Comparison of ENCODE assay signal across 1 cellular context in the genomic region with DNA sequence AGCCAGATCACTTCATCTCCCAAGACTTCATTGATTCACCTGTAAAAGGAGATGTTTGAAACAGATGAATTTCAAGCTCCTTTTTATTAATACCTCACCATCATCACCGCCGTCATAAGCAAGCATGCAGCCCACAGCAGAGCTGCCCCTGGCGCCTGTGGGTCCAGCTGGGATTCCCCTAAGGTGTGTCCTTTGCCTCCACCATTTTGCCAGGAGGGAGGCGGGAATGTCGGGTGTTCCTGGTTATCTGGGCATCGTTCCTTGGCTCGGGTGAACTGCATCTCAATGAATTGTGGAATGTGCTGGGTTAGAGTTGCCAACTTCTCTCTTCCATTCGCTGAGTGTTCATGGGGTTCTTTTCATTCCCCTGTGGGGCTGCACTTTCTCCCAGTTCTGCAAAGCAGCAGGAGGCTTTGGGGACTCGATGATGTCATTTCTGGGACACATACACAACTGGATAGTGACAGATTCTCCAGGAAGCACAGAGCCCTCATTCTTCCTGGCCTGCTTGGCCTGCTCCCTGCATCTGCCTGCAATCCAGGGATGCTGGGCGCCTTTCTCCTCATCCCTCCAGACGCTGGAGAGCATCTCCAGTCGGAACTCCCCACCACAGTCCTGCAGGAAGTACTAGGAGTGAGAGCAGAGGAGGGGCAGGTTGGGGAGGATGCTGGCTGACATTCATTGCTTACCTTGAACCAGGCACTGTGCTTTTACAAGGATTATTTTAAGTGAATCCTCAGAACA.
TF ChIP-seq lines count a peak whose summit lies in the region.

No MANE protein-coding gene starts in this region.

TF ChIP-seq in SK-N-SH, 30 proteins besides CTCF, POLR2A, EP300 and RAD21 (continued from another document):
- TF ChIP-seq MXI1 (IDR thresholded peaks at IDR 0.05; ENCODE audit: low read depth, low read length) (no peak), IRF3 (IDR thresholded peaks at IDR 0.05; ENCODE audit: low read depth, low read length) (no peak), RFX5 (IDR thresholded peaks at IDR 0.05; ENCODE audit: low read length) (no peak), FOXJ3 (CRISPR knock-in tag; IDR thresholded peaks at IDR 0.05) (no peak), FOXM1 (IDR thresholded peaks at IDR 0.05; ENCODE audit: low read depth) (no peak), MEF2A (IDR thresholded peaks at IDR 0.05; ENCODE audit: borderline replicate concordance, low read depth) (no peak)
- TF ChIP-seq, protein P1, sequence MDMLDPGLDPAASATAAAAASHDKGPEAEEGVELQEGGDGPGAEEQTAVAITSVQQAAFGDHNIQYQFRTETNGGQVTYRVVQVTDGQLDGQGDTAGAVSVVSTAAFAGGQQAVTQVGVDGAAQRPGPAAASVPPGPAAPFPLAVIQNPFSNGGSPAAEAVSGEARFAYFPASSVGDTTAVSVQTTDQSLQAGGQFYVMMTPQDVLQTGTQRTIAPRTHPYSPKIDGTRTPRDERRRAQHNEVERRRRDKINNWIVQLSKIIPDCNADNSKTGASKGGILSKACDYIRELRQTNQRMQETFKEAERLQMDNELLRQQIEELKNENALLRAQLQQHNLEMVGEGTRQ (IDR thresholded peaks at IDR 0.05; ENCODE audit: borderline replicate concordance, low read depth, low read length): no peak
